In the genomic region with DNA sequence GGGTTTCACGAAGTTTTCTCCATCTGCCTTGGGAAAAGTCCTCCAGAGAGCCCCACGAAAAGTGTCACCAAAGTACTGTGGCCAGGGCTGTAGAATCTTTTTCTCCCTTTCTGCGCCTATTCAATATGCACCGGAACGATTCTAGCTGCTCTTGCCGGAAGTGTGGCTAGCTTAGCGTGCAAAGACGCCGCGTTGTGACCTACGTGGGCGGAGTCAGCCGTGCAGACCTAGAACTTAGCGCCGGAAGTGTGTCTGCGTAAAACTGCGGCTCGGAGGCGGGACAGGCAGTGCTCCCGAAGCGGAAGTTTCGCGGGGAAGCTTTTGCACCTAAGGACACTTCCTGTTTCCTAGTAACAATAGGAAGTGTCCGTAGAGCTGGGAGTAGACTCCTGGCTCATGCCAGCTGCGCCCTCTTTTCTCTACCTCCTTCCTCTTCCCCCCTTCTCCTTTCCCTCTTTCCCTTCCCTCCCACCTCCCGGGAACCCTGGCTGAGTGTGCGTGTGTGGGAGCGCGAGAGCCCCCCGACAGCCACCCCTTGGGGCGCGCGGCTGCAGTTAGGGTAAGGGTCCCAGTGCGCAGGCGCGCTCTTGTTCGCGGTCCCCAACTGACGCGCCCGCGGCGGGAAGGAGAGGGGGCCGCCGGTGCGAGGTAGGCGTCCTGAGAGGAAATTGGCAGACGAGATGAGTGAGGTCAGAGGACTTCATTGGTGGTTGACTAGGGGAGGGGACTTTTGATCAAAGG, we compare ENCODE assay signal across 8 cellular contexts. TPM values are rescaled to one million over a fixed set of nuclear protein-coding genes. Genes with fewer than 3 reads are reported as not detected.
DNase-seq lines count a peak whose midpoint lies in the region; ATAC-seq and TF ChIP-seq lines count a peak whose summit lies in the region.

A gene with protein sequence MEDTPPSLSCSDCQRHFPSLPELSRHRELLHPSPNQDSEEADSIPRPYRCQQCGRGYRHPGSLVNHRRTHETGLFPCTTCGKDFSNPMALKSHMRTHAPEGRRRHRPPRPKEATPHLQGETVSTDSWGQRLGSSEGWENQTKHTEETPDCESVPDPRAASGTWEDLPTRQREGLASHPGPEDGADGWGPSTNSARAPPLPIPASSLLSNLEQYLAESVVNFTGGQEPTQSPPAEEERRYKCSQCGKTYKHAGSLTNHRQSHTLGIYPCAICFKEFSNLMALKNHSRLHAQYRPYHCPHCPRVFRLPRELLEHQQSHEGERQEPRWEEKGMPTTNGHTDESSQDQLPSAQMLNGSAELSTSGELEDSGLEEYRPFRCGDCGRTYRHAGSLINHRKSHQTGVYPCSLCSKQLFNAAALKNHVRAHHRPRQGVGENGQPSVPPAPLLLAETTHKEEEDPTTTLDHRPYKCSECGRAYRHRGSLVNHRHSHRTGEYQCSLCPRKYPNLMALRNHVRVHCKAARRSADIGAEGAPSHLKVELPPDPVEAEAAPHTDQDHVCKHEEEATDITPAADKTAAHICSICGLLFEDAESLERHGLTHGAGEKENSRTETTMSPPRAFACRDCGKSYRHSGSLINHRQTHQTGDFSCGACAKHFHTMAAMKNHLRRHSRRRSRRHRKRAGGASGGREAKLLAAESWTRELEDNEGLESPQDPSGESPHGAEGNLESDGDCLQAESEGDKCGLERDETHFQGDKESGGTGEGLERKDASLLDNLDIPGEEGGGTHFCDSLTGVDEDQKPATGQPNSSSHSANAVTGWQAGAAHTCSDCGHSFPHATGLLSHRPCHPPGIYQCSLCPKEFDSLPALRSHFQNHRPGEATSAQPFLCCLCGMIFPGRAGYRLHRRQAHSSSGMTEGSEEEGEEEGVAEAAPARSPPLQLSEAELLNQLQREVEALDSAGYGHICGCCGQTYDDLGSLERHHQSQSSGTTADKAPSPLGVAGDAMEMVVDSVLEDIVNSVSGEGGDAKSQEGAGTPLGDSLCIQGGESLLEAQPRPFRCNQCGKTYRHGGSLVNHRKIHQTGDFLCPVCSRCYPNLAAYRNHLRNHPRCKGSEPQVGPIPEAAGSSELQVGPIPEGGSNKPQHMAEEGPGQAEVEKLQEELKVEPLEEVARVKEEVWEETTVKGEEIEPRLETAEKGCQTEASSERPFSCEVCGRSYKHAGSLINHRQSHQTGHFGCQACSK (N-terminal part only) (plus strand): TSS at position 350 of the 741 bp plus-strand sequence. CDS start 1,903 bp downstream, outside the sequence.
A gene (minus strand): TSS at position 168 of the 741 bp plus-strand sequence. CDS start 9,781 bp downstream, outside the sequence.

- peak; percentile 64 for ATAC-seq in HG02884 (IDR thresholded peaks at IDR 0.05; ENCODE audit: unreplicated experiment)

- H3K36me3 Mint-ChIP-seq in T-helper 1 cell treated with Interleukin-12 subunit alpha and Interleukin-12 subunit beta and Interleukin-4 antibody, amounts not matched to agents 30 μg/mL and 1 μg/mL, for 36 hours (ENCODE audit: low read depth), result peaks cover 19% of the 10 kb centered on the region
- peaks cover 4% of the 10 kb centered on the region for H3K36me3 Mint-ChIP-seq in progenitor cell of endocrine pancreas (ENCODE audit: insufficient read depth)

- under 1% methylated on average over 48 of the region's 48 CpGs for WGBS in urinary bladder

- H3K4me3 ChIP-seq in left ventricle myocardium inferior (peak within 1 kb of the TSS; percentile 93), urinary bladder (ENCODE audit: low read depth, low read length) (peak within 1 kb of the TSS; percentile 92)

- peak; percentile 98 for DNase-seq in GM13977 (ENCODE audit: low spot score)
- peak; percentile 92 for DNase-seq in NCI-H1694 (lab: John Stamatoyannopoulos, UW)
- peak; percentile 99 for DNase-seq in amniotic stem cell (lab: John Stamatoyannopoulos, UW)
- peak; percentile 98 for DNase-seq in left ventricle myocardium inferior
- DNase-seq in progenitor cell of endocrine pancreas (ENCODE audit: low spot score, unreplicated experiment), result peak; percentile 89

- in situ Hi-C loops in GM13977 (cut with MboI; ENCODE audit: low pct_unique_long_range_greater_than_20kb, low sequenced_read_pairs, unreplicated experiment), result no loop called here

- H3K4me1 Mint-ChIP-seq in T-helper 1 cell treated with Interleukin-12 subunit alpha and Interleukin-12 subunit beta and Interleukin-4 antibody, amounts not matched to agents 30 μg/mL and 1 μg/mL, for 36 hours (ENCODE audit: low read depth), result peaks cover 22% of the 10 kb centered on the region
- peaks cover 19% of the 10 kb centered on the region for H3K4me1 Mint-ChIP-seq in progenitor cell of endocrine pancreas (ENCODE audit: low read depth)

- peaks cover 43% of the 10 kb centered on the region for H3K4me1 ChIP-seq in left ventricle myocardium inferior
- H3K4me1 ChIP-seq in urinary bladder (ENCODE audit: insufficient read depth), result no peaks in the 10 kb centered on the region

- intact Hi-C loops in left ventricle myocardium inferior (cut with micrococcal nuclease), result loop anchor here (5.0 kb wide), 1 partner anchor 42 kb away; a partner anchor contains a TSS

- peak within 1 kb of the TSS; percentile 99 for H3K4me3 Mint-ChIP-seq in T-helper 1 cell treated with Interleukin-12 subunit alpha and Interleukin-12 subunit beta and Interleukin-4 antibody, amounts not matched to agents 30 μg/mL and 1 μg/mL, for 36 hours
- peak within 1 kb of the TSS; percentile 99 for H3K4me3 Mint-ChIP-seq in progenitor cell of endocrine pancreas (ENCODE audit: low read depth)

- H3K27ac ChIP-seq in left ventricle myocardium inferior (replicated peaks) (peak within 1 kb of the TSS; percentile 92), urinary bladder (ENCODE audit: low read depth) (peak within 1 kb of the TSS; percentile 90)

- H3K27me3 Mint-ChIP-seq in T-helper 1 cell treated with Interleukin-12 subunit alpha and Interleukin-12 subunit beta and Interleukin-4 antibody, amounts not matched to agents 30 μg/mL and 1 μg/mL, for 36 hours (ENCODE audit: low read depth), result no peaks in the 10 kb centered on the region
- no peaks in the 10 kb centered on the region for H3K27me3 Mint-ChIP-seq in progenitor cell of endocrine pancreas

- H3K36me3 ChIP-seq in left ventricle myocardium inferior (peaks cover 32% of the 10 kb centered on the region), urinary bladder (ENCODE audit: insufficient read depth) (peaks cover 3% of the 10 kb centered on the region)

- no peak for TF ChIP-seq CTCF in GM13977 (IDR thresholded peaks at IDR 0.05; ENCODE audit: extremely low read depth, insufficient read depth, missing control alignments)
- no peak for TF ChIP-seq CTCF in left ventricle myocardium inferior (IDR thresholded peaks at IDR 0.05; ENCODE audit: borderline replicate concordance)
- peak; percentile 18 for TF ChIP-seq CTCF in progenitor cell of endocrine pancreas (IDR thresholded peaks at IDR 0.05; ENCODE audit: unreplicated experiment)

- H3K9me3 Mint-ChIP-seq in T-helper 1 cell treated with Interleukin-12 subunit alpha and Interleukin-12 subunit beta and Interleukin-4 antibody, amounts not matched to agents 30 μg/mL and 1 μg/mL, for 36 hours, result no peaks in the 10 kb centered on the region
- H3K9me3 Mint-ChIP-seq in progenitor cell of endocrine pancreas (ENCODE audit: low read depth), result no peaks in the 10 kb centered on the region

- H3K27ac Mint-ChIP-seq in T-helper 1 cell treated with Interleukin-12 subunit alpha and Interleukin-12 subunit beta and Interleukin-4 antibody, amounts not matched to agents 30 μg/mL and 1 μg/mL, for 36 hours, result peak within 1 kb of the TSS; percentile 98
- peak within 1 kb of the TSS; percentile 99 for H3K27ac Mint-ChIP-seq in progenitor cell of endocrine pancreas

- H3K27me3 ChIP-seq in left ventricle myocardium inferior (ENCODE audit: low read depth), result no peaks in the 10 kb centered on the region

- no peaks in the 10 kb centered on the region for H3K9me3 ChIP-seq in left ventricle myocardium inferior (replicated peaks)

RNA-seq across cellular contexts. Expression of the first gene that starts in this region (rescaled TPM):
- total RNA-seq in left ventricle myocardium inferior, result 9.6 TPM
- 28.5 and 32.6 TPM in 2 replicates for total RNA-seq in progenitor cell of endocrine pancreas
- 9.4 TPM for total RNA-seq in urinary bladder
- 11.5 TPM for polyA plus RNA-seq in urinary bladder

RNA-seq across cellular contexts. Expression of the second gene that starts in this region (rescaled TPM):
- total RNA-seq in left ventricle myocardium inferior (5.3 TPM), progenitor cell of endocrine pancreas (14.3 and 17.5 TPM in 2 replicates), urinary bladder (4.5 TPM)
- polyA plus RNA-seq in urinary bladder, result 10.7 TPM

Comparison
In these comparisons a context has a peak if more than half of its experiments do, and no peak if none do; other contexts are left out.
1. Peak in every context shown above with its lines: DNase-seq, ATAC-seq, H3K4me3 ChIP-seq and H3K27ac ChIP-seq.